In the genomic region with DNA sequence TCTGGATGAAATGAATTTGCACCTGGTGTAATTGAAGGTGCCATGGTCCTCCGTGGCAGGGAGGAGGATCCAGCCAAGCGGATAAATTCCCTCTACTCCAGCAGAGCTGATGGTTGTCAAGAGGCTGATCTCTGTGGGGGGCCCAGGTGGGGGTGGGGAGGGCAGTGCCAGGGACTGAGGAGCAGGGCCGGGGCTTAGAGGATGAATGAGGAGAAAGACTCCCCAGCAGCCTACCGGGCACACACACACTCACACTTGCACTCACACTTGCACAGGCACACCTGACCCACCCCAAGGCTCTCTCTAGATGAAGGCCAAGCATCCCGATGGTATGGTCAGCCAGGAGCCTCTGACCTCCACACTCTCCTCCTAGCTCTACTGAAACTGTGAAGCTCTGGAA, we compare ENCODE assay signal across 14 cellular contexts.
"Had no signal": no experiment of that assay in that cellular context is flagged by ENCODE, and none has a peak within 500 bp of the region (broad histone marks: within the 10 kb centered on the region; RNA-seq: fewer than 3 reads in every experiment).

No MANE protein-coding gene starts in this region.

- H3K9me3 ChIP-seq: right lobe of liver, suprapubic skin had no signal

- H3K4me1 Mint-ChIP-seq: activated T-helper 17 cell treated with anti-CD3 and anti-CD28 coated beads, Interleukin-2, amount 50 U/mL, for 72 hours; immature natural killer cell; naive thymus-derived CD4-positive, alpha-beta T cell had no signal

- H3K27ac Mint-ChIP-seq: activated T-helper 17 cell treated with anti-CD3 and anti-CD28 coated beads, Interleukin-2, amount 50 U/mL, for 72 hours; immature natural killer cell; naive thymus-derived CD4-positive, alpha-beta T cell; progenitor cell of endocrine pancreas; stimulated activated naive CD8-positive, alpha-beta T cell treated with anti-CD3 and anti-CD28 coated beads, Interleukin-15, Interleukin-2, amounts not matched to agents 100 ng/mL and 50 ng/mL, for 24 hours; type B pancreatic cell had no signal

- H3K27me3 ChIP-seq: right lobe of liver had no signal

- DNase-seq: activated CD4-positive, alpha-beta T cell treated with anti-CD3 and anti-CD28 coated beads, Interleukin-2, amount 50 U/mL, for 4 hours; activated CD4-positive, CD25-positive, alpha-beta regulatory T cell treated with anti-CD3 and anti-CD28 coated beads, Interleukin-2, amount 50 U/mL, for 72 hours; activated naive CD4-positive, alpha-beta T cell treated with Interleukin-2 at 50 U/mL for 16 hours; anterior cingulate cortex; effector memory CD4-positive, alpha-beta T cell; immature natural killer cell; naive thymus-derived CD4-positive, alpha-beta T cell; right lobe of liver; T1000 had no signal

- ATAC-seq: activated T-helper 17 cell treated with anti-CD3 and anti-CD28 coated beads, Interleukin-2, amount 50 U/mL, for 72 hours; naive thymus-derived CD4-positive, alpha-beta T cell; right lobe of liver had no signal

- H3K36me3 Mint-ChIP-seq: immature natural killer cell; naive thymus-derived CD4-positive, alpha-beta T cell; type B pancreatic cell had no signal

- H3K36me3 ChIP-seq: right lobe of liver, suprapubic skin had no signal

- H3K9me3 Mint-ChIP-seq: activated T-helper 17 cell treated with anti-CD3 and anti-CD28 coated beads, Interleukin-2, amount 50 U/mL, for 72 hours; stimulated activated naive CD8-positive, alpha-beta T cell treated with anti-CD3 and anti-CD28 coated beads, Interleukin-15, Interleukin-2, amounts not matched to agents 100 ng/mL and 50 ng/mL, for 24 hours; type B pancreatic cell had no signal

- H3K4me3 ChIP-seq: right lobe of liver, suprapubic skin had no signal

- H3K4me3 Mint-ChIP-seq: activated T-helper 17 cell treated with anti-CD3 and anti-CD28 coated beads, Interleukin-2, amount 50 U/mL, for 72 hours; immature natural killer cell; naive thymus-derived CD4-positive, alpha-beta T cell; stimulated activated naive CD8-positive, alpha-beta T cell treated with anti-CD3 and anti-CD28 coated beads, Interleukin-15, Interleukin-2, amounts not matched to agents 100 ng/mL and 50 ng/mL, for 24 hours; type B pancreatic cell had no signal

- H3K4me1 ChIP-seq: right lobe of liver, suprapubic skin had no signal

- H3K27ac ChIP-seq: right lobe of liver, suprapubic skin had no signal
